8 cellular contexts compared by ENCODE assay signal in the genomic region with DNA sequence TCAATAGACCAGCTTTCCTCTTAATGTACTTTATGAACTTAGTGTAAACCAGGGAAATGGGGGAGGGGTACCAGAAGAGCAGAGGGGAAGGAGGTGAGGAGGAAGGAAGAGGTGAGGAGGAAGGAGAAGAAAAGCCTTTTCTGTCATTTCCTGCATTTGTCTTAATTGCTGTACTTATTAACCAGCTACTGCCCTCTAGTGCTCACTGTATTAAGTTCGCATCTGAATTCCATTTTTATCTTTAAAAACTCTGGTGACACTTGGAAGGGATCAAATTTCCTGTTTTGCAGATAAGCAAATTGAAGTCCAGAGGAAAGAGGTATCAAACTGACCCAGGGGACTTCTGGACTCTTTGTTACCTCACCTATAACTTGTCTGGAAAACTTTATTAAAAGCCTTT. TPM values are rescaled to one million over a fixed set of nuclear protein-coding genes. Genes with fewer than 3 reads are reported as not detected.
DNase-seq lines count a peak whose midpoint lies in the region; ATAC-seq, FAIRE-seq and TF ChIP-seq lines count a peak whose summit lies in the region.

No MANE protein-coding gene starts in this region.

- H3K4me3 ChIP-seq in H1 (ENCODE audit: extremely low read depth in 1 of 4, insufficient read depth in 2 of 4, low read depth in 3 of 4, low read length in 4 of 4) (no peak overlapping the region), mucosa of descending colon (no peak overlapping the region)

- POLR2A ChIA-PET in H1 (lab: Charles Lee; ENCODE audit: partially characterized antibody) = interaction anchor here (0.6 to 2.5 kb wide), 3 partner anchors 42 to 398 kb away, joined by 3 to 19 read pairs (median 4); partner anchors contain the start of gene LRP6

- DNase-seq in activated CD4-positive, alpha-beta T cell treated with anti-CD3 and anti-CD28 coated beads for 4 hours = peak; percentile 4 to 27
- no peak for DNase-seq in activated CD4-positive, alpha-beta T cell treated with anti-CD3 and anti-CD28 coated beads, Interleukin-2, amount 50 U/mL, for 48 hours
- DNase-seq in LHCN-M2 (ENCODE audit: low read depth) (peak; percentile 61), RCC 7860 (ENCODE audit: low spot score) (peak; percentile 61), H1 (ENCODE audit: low read depth in 1 of 2, low spot score in 2 of 2) (no peak), mucosa of descending colon (peak in 1 of 3 donors; percentile 69), posterior cingulate gyrus (no peak), GDM1 (lab: John Stamatoyannopoulos, UW) (no peak)

- no peak overlapping the region for H3K56ac ChIP-seq in H1 (replicated peaks; ENCODE audit: insufficient read length, low read depth, low read length)

- no peak overlapping the region for H3K18ac ChIP-seq in H1 (ENCODE audit: extremely low read depth, low read length)

- H3K27ac ChIP-seq in H1 (ENCODE audit: low read depth, low read length) = no peak overlapping the region

- intact Hi-C loops in mucosa of descending colon (cut with DNase I, micrococcal nuclease) = loop anchor here in 1 of 2 donors (10.0 kb wide), 1 partner anchor 233 kb away; no protein-coding TSS in a partner anchor
- intact Hi-C loops in posterior cingulate gyrus (cut with DNase I) = loop anchor here (1.0 to 2.0 kb wide), 2 partner anchors 61 to 247 kb away; partner anchors contain the start of gene LRP6

- H4K8ac ChIP-seq in H1 (ENCODE audit: extremely low read depth, insufficient read depth, low read length) = no peak overlapping the region

- peak; percentile 77 for ATAC-seq in mucosa of descending colon

- CTCF ChIA-PET in H1 (lab: Charles Lee; ENCODE audit: partially characterized antibody) = interaction anchor here (0.7 to 7.0 kb wide), 42 partner anchors 8 to 292 kb away, joined by 3 to 42 read pairs (median 4); partner anchors contain the start of genes BCL2L14, LRP6 and MANSC1

- H3K14ac ChIP-seq in H1 (ENCODE audit: insufficient read length) = no peak overlapping the region

- H3K79me2 ChIP-seq in H1 (ENCODE audit: control insufficient read depth in 1 of 2, insufficient read depth in 2 of 2, low read length in 2 of 2) = no peaks in the 10 kb centered on the region

- WGBS in H1 (ENCODE audit: extremely low coverage in 1 of 2, insufficient coverage in 1 of 2, insufficient read length in 1 of 2, insufficient replicate concordance in 2 of 2, low coverage in 1 of 2, low lambda C conversion rate in 2 of 2, missing lambda C conversion rate in 1 of 2), 2 experiments = 4% methylated on average over 1 of the region's 1 CpG; no CpG with 5 or more reads in 1 of the 2 experiments

- H3K36me3 ChIP-seq in H1 (ENCODE audit: control insufficient read depth in 2 of 4, insufficient read depth in 4 of 4, low read length in 3 of 4) (no peaks in the 10 kb centered on the region), mucosa of descending colon (ENCODE audit: low read depth) (no peaks in the 10 kb centered on the region)

- no peak overlapping the region for H3K9ac ChIP-seq in H1 (replicated peaks in 1 of 4; ENCODE audit: extremely low read depth in 1 of 4, low read depth in 3 of 4, low read length in 3 of 4)

- no peak for TF ChIP-seq EP300 in H1 (IDR thresholded peaks at IDR 0.05; ENCODE audit: borderline replicate concordance in 1 of 2, low read depth in 2 of 2, low read length in 2 of 2)

- H3K4me2 ChIP-seq in H1 (ENCODE audit: insufficient read depth in 1 of 2, low read depth in 2 of 2, low read length in 2 of 2) = no peak overlapping the region

- peaks cover 4 to 11% (median 9%) of the 10 kb centered on the region in 4 experiments; a peak in 4 of 7 replicates for H3K4me1 ChIP-seq in H1 (replicated peaks in 1 of 4; ENCODE audit: control insufficient read depth in 3 of 4, insufficient read depth in 4 of 4, low read length in 3 of 4)
- peaks cover 13% of the 10 kb centered on the region for H3K4me1 ChIP-seq in mucosa of descending colon (ENCODE audit: low read depth)

- TF ChIP-seq POLR2A in H1 (IDR thresholded peaks at IDR 0.05; ENCODE audit: control extremely low read depth in 1 of 2, low read depth in 2 of 2, low read length in 2 of 2) = no peak

- no peak overlapping the region for H3K4ac ChIP-seq in H1 (replicated peaks; ENCODE audit: insufficient read length, low read depth, low read length)

- H4K5ac ChIP-seq in H1 (ENCODE audit: insufficient read length, low read depth, low read length) = no peak overlapping the region

- no peak overlapping the region for H2AK5ac ChIP-seq in H1 (ENCODE audit: low read depth, low read length)

- H2BK15ac ChIP-seq in H1 (ENCODE audit: low read length) = no peak overlapping the region

- no peak overlapping the region for H2BK5ac ChIP-seq in H1 (ENCODE audit: low read depth, low read length)

- TF ChIP-seq RAD21 in H1 (IDR thresholded peaks at IDR 0.05 in 1 of 2, conservative IDR thresholded peaks at IDR 0.05 in 1 of 2; ENCODE audit: low read depth in 2 of 2, low read length in 2 of 2) = peak; percentile 79 to 83

- FAIRE-seq in RCC 7860 (lab: Jason Lieb, UNC) (peak; percentile 62), H1 (lab: Jason Lieb, UNC) (peak; percentile 63)

- TF ChIP-seq CTCF in H1 (IDR thresholded peaks at IDR 0.05; ENCODE audit: control extremely low read depth in 1 of 3, insufficient read depth in 1 of 3, low read depth in 1 of 3, low read length in 3 of 3) (peak in 2 of 3 experiments; percentile 46 to 74; a peak in 2 of 4 replicates), mucosa of descending colon (IDR thresholded peaks at IDR 0.05) (peak; percentile 18)

- no peaks in the 10 kb centered on the region; the same call in 1 of the 2 replicates for H3K79me1 ChIP-seq in H1 (ENCODE audit: low read depth, low read length)

- no peak overlapping the region for H2BK20ac ChIP-seq in H1 (ENCODE audit: low read length)

- H2AFZ ChIP-seq in H1 (ENCODE audit: low read length) = no peak overlapping the region

- H3K23me2 ChIP-seq in H1 (ENCODE audit: low read depth, low read length) = no peaks in the 10 kb centered on the region

- no peaks in the 10 kb centered on the region for H3K27me3 ChIP-seq in H1 (replicated peaks in 1 of 4; ENCODE audit: control insufficient read depth in 3 of 4, extremely low read depth in 1 of 4, insufficient read depth in 3 of 4, low read length in 3 of 4)

- H3K9me3 ChIP-seq in H1 (ENCODE audit: insufficient read depth in 2 of 2, low read depth in 1 of 2, low read length in 1 of 2) (no peaks in the 10 kb centered on the region), mucosa of descending colon (no peaks in the 10 kb centered on the region)

- H4K91ac ChIP-seq in H1 (replicated peaks; ENCODE audit: insufficient read length, low read length) = no peak overlapping the region

- H2BK12ac ChIP-seq in H1 (ENCODE audit: low read depth, low read length) = no peak overlapping the region

- H3K23ac ChIP-seq in H1 (ENCODE audit: insufficient read length) = no peak overlapping the region

- H2BK120ac ChIP-seq in H1 (replicated peaks; ENCODE audit: low read depth, low read length) = no peak overlapping the region

- no peaks in the 10 kb centered on the region for H4K20me1 ChIP-seq in H1 (replicated peaks in 1 of 2; ENCODE audit: control insufficient read depth in 1 of 2, insufficient read depth in 2 of 2, low read length in 2 of 2)

TF ChIP-seq in H1, 55 proteins besides CTCF, POLR2A, EP300 and RAD21:
- TF ChIP-seq USF2 (IDR thresholded peaks at IDR 0.05; ENCODE audit: low read length) = no peak
- 0 out of 2 replicates have a peak, but pooled peaks have one; percentile 24 for TF ChIP-seq SP1 (IDR thresholded peaks at IDR 0.05; ENCODE audit: low read depth, low read length)

RNA-seq across cellular contexts. Expression of gene MANSC1, which starts 22.2 kb away (rescaled TPM):
- total RNA-seq in LHCN-M2 (2014; rRNA removed) (0.23 and 0.26 TPM in 2 replicates), mucosa of descending colon (10 to 100 TPM; 34.3 to 59.1 (median 46.5) TPM)
- polyA plus RNA-seq in LHCN-M2 (2012) = 0.72 TPM
- 6.1 and 8.9 TPM in 2 replicates for total RNA-seq in H1 (2021; fragmentation: NEBNext Ultra II Directional; extraction: Animal tissue kit (Norgen Biotek cat#: 25700))
- 2.0 and 2.5 TPM in 2 replicates for polyA plus RNA-seq in H1 (2011; rRNA removed)
- 1.9 TPM for polyA plus RNA-seq in H1 (2011; cell fraction: cytosol; rRNA removed)
- 1.2 TPM for polyA plus RNA-seq in H1 (2011; cell fraction: nucleus; rRNA removed)
- polyA plus RNA-seq in H1 (2012, experiment 1 of 2) = 4.0 to 6.1 TPM (median 5.3 TPM) in 4 replicates
- 2.4 TPM for polyA plus RNA-seq in H1 (2012, experiment 2 of 2)
- 14.7 TPM for polyA plus RNA-seq in H1 (2013, experiment 1 of 2)
- polyA plus RNA-seq in H1 (2013, experiment 2 of 2) = 15.8 TPM
- polyA minus RNA-seq in H1 (2011; rRNA and poly(A)+ RNA removed) = 1.4 and 2.6 TPM in 2 replicates
- polyA minus RNA-seq in H1 (2011; cell fraction: cytosol; rRNA and poly(A)+ RNA removed) = 1.6 TPM
- 0.90 TPM for polyA minus RNA-seq in H1 (2011; cell fraction: nucleus; rRNA and poly(A)+ RNA removed)

RNA-seq across cellular contexts. Expression of gene BORCS5, which starts 29.1 kb away (rescaled TPM):
- total RNA-seq in LHCN-M2 (2014; rRNA removed) (3.3 and 6.5 TPM in 2 replicates), mucosa of descending colon (10 to 100 TPM; 12.1 to 18.1 (median 15.0) TPM)
- 6.6 TPM for polyA plus RNA-seq in LHCN-M2 (2012)
- 15.4 and 17.4 TPM in 2 replicates for total RNA-seq in H1 (2021; fragmentation: NEBNext Ultra II Directional; extraction: Animal tissue kit (Norgen Biotek cat#: 25700))
- 8.3 and 14.4 TPM in 2 replicates for polyA plus RNA-seq in H1 (2011; rRNA removed)
- polyA plus RNA-seq in H1 (2011; cell fraction: cytosol; rRNA removed) = 10.0 TPM
- polyA plus RNA-seq in H1 (2011; cell fraction: nucleus; rRNA removed) = 16.9 TPM
- polyA plus RNA-seq in H1 (2012, experiment 1 of 2) = 9.3 to 12.7 TPM (median 11.1 TPM) in 4 replicates
- polyA plus RNA-seq in H1 (2012, experiment 2 of 2) = 9.4 TPM
- polyA plus RNA-seq in H1 (2013, experiment 1 of 2) = 8.2 TPM
- polyA plus RNA-seq in H1 (2013, experiment 2 of 2) = 8.7 TPM
- polyA minus RNA-seq in H1 (2011; rRNA and poly(A)+ RNA removed) = 15.7 and 16.0 TPM in 2 replicates
- 12.9 TPM for polyA minus RNA-seq in H1 (2011; cell fraction: cytosol; rRNA and poly(A)+ RNA removed)
- 15.9 TPM for polyA minus RNA-seq in H1 (2011; cell fraction: nucleus; rRNA and poly(A)+ RNA removed)

Comparison
In these comparisons a context has a peak if more than half of its experiments do, and no peak if none do; other contexts are left out.
1. DNase-seq: peak in activated CD4-positive, alpha-beta T cell treated with anti-CD3 and anti-CD28 coated beads for 4 hours (2 of 2), LHCN-M2 (single experiment) and RCC 7860 (single experiment); none in activated CD4-positive, alpha-beta T cell treated with anti-CD3 and anti-CD28 coated beads, Interleukin-2, amount 50 U/mL, for 48 hours (0 of 2), H1 (0 of 2), posterior cingulate gyrus (0 of 10) and GDM1 (single experiment).